ENCODE assay signal across 1 cellular context in genomic region chr11:38173671-38174070, GRCh38.
TF ChIP-seq lines count a peak whose summit lies in the region.

No MANE protein-coding gene starts in this region.

TF ChIP-seq in H1, 55 proteins besides CTCF, POLR2A, EP300 and RAD21 (continued from another document):
- TF ChIP-seq E2F6 (IDR thresholded peaks at IDR 0.05) (no peak), BACH1 (IDR thresholded peaks at IDR 0.05; ENCODE audit: low read length) (no peak), HDAC6 (IDR thresholded peaks at IDR 0.05; ENCODE audit: low read depth, low read length) (no peak), TAF7 (optimal IDR thresholded peaks at IDR 0.05; ENCODE audit: borderline replicate concordance, low read depth, low read length) (no peak), GTF2F1 (IDR thresholded peaks at IDR 0.05; ENCODE audit: borderline replicate concordance, low read depth, low read length) (no peak), ATF2 (IDR thresholded peaks at IDR 0.05; ENCODE audit: low read length) (no peak)
